ENCODE assay signal across 8 cellular contexts in genomic region chr11:72969894-72970335, GRCh38.
DNase-seq lines count a peak whose midpoint lies in the region; ATAC-seq, FAIRE-seq and TF ChIP-seq lines count a peak whose summit lies in the region.

No MANE protein-coding gene starts in this region.

- peak; percentile 2; the same call in 1 of the 2 replicates for TF ChIP-seq RAD21 in GM12878 (IDR thresholded peaks at IDR 0.05; ENCODE audit: insufficient read depth, low read depth, low read length)

- peak; percentile 82 for TF ChIP-seq EP300 in GM12878 (IDR thresholded peaks at IDR 0.05; ENCODE audit: borderline replicate concordance in 1 of 2, control insufficient read depth in 1 of 2, low read depth in 2 of 2, low read length in 2 of 2)

- CTCF ChIA-PET in GM12878 (lab: Yijun Ruan, JAX), result interaction anchor here (1.4 to 2.4 kb wide), 2 partner anchors 11 to 78 kb away, joined by 4 to 12 read pairs; no protein-coding TSS in a partner anchor

- H3K9me3 ChIP-seq in GM12878 (replicated peaks; ENCODE audit: control insufficient read depth, insufficient read depth, low read length) (peaks cover 6% of the 10 kb centered on the region), lower lobe of right lung (no peaks in the 10 kb centered on the region)

- SMC1A ChIA-PET in GM12878 (lab: Charles Lee; ENCODE audit: uncharacterized antibody, unreplicated experiment), result interaction anchor here (3.4 kb wide), 1 partner anchor 11 kb away, joined by 24 read pairs; no protein-coding TSS in a partner anchor

- H3K79me2 ChIP-seq in GM12878 (ENCODE audit: control insufficient read depth, insufficient read depth, low read length), result peaks cover 22% of the 10 kb centered on the region

- peak overlapping the region; percentile 81 for H3K27ac ChIP-seq in GM12878 (ENCODE audit: control insufficient read depth, insufficient read depth)
- no peak overlapping the region for H3K27ac ChIP-seq in lower lobe of right lung

- H3K4me3 ChIP-seq in GM12878 (0 out of 2 replicates have a peak overlapping the region, but pooled peaks have one; percentile 1), lower lobe of right lung (no peak overlapping the region)

- no peak overlapping the region for H2AFZ ChIP-seq in GM12878 (ENCODE audit: control insufficient read depth, low read depth, low read length)

- RAD21 ChIA-PET in GM12878 (lab: Charles Lee; ENCODE audit: unreplicated experiment), result interaction anchor here (1.0 to 1.3 kb wide), 2 partner anchors 11 to 208 kb away, joined by 3 to 5 read pairs; no protein-coding TSS in a partner anchor

- in situ Hi-C loops in GM12878 (cut with MboI), result no loop called here

- peak; percentile 91 for FAIRE-seq in GM12878 (lab: Jason Lieb, UNC)

- H3K36me3 ChIP-seq in GM12878 (ENCODE audit: control insufficient read depth in 2 of 2, insufficient read depth in 2 of 2, low read length in 1 of 2), result peaks cover 2 to 14% of the 10 kb centered on the region in 2 experiments; a peak in 3 of 4 replicates
- no peaks in the 10 kb centered on the region for H3K36me3 ChIP-seq in lower lobe of right lung

- H3K4me1 ChIP-seq in GM12878 (ENCODE audit: control insufficient read depth, insufficient read depth, low read length) (peaks cover 28% of the 10 kb centered on the region), lower lobe of right lung (peaks cover 18% of the 10 kb centered on the region)

- peak overlapping the region; percentile 68 for H3K4me2 ChIP-seq in GM12878 (ENCODE audit: control insufficient read depth, insufficient read depth)

- TF ChIP-seq CTCF in GM12878 (IDR thresholded peaks at IDR 0.05 in 2 of 3, conservative IDR thresholded peaks at IDR 0.05 in 1 of 3; ENCODE audit: control insufficient read depth in 2 of 3, extremely low read depth in 1 of 3, insufficient read depth in 1 of 3, low read depth in 3 of 3, low read length in 3 of 3) (no peak), lower lobe of right lung (IDR thresholded peaks at IDR 0.05) (no peak)

- DNase-seq in AG20443 (ENCODE audit: low spot score), result peak; percentile 55
- peak; percentile 82 for DNase-seq in GM12878 (ENCODE audit: low read depth, low spot score)
- DNase-seq in amniotic stem cell (lab: John Stamatoyannopoulos, UW), result no peak
- no peak for DNase-seq in NCI-H2171 treated with DMSO at 0.1 percent for 48 hours (lab: John Stamatoyannopoulos, UW)
- DNase-seq in lower lobe of right lung, result no peak
- no peak for DNase-seq in DMS79 (lab: John Stamatoyannopoulos, UW)

- peak; percentile 66 for ATAC-seq in GM19397 (IDR thresholded peaks at IDR 0.05; ENCODE audit: unreplicated experiment)
- ATAC-seq in HG03575 (IDR thresholded peaks at IDR 0.05; ENCODE audit: extremely low read depth, insufficient number of reproducible peaks, low FRiP score, unreplicated experiment), result peak; percentile 51
- peak; percentile 95 for ATAC-seq in GM12878
- no peak for ATAC-seq in lower lobe of right lung

- H4K20me1 ChIP-seq in GM12878 (ENCODE audit: control insufficient read depth, insufficient read depth), result no peaks in the 10 kb centered on the region

- H3K27me3 ChIP-seq in GM12878 (replicated peaks in 1 of 2; ENCODE audit: control insufficient read depth in 2 of 2, insufficient read depth in 2 of 2, low read length in 1 of 2), result no peaks in the 10 kb centered on the region
- H3K27me3 ChIP-seq in lower lobe of right lung (ENCODE audit: low read depth), result no peaks in the 10 kb centered on the region

- intact Hi-C loops in GM12878 (cut with micrococcal nuclease; ENCODE audit: unreplicated experiment) (loop anchor here (5.0 kb wide), 2 partner anchors 102 to 182 kb away; no protein-coding TSS in a partner anchor), lower lobe of right lung (cut with DNase I) (no loop called here)

- TF ChIP-seq POLR2A in GM12878 (IDR thresholded peaks at IDR 0.05; ENCODE audit: low read depth, low read length), result no peak

- BruUV-seq in GM12878 (replicated peaks; lab: Mats Ljungman, UMichigan), result no TSS peak

- no peak overlapping the region for H3K9ac ChIP-seq in GM12878 (ENCODE audit: control insufficient read depth, insufficient read depth, low read length)

- POLR2A ChIA-PET in GM12878 (lab: Charles Lee), result no interaction called here

TF ChIP-seq in GM12878, 131 proteins besides CTCF, POLR2A, EP300 and RAD21 (continues in another document):
- TF ChIP-seq ZBED1 (IDR thresholded peaks at IDR 0.05; ENCODE audit: borderline replicate concordance) (peak; percentile 83), PAX5 (IDR thresholded peaks at IDR 0.05; ENCODE audit: borderline replicate concordance, low read depth, low read length) (no peak), HDAC6 (IDR thresholded peaks at IDR 0.05; ENCODE audit: unreplicated experiment) (no peak), ZBTB40 (IDR thresholded peaks at IDR 0.05; ENCODE audit: borderline replicate concordance) (no peak), ELK1 (IDR thresholded peaks at IDR 0.05; ENCODE audit: low read depth, low read length) (no peak), ZBTB11 (CRISPR knock-in tag; IDR thresholded peaks at IDR 0.05) (no peak)

Comparison
In these comparisons a context has a peak if more than half of its experiments do, and no peak if none do; other contexts are left out.
1. DNase-seq: peak in AG20443 (single experiment) and GM12878 (single experiment); none in amniotic stem cell (single experiment), NCI-H2171 treated with DMSO at 0.1 percent for 48 hours (single experiment), lower lobe of right lung (single experiment) and DMS79 (single experiment).
2. ATAC-seq: peak in GM19397 (single experiment), HG03575 (single experiment) and GM12878 (single experiment); none in lower lobe of right lung (0 of 2).